Comparison of ENCODE assay signal across 14 cellular contexts in genomic region chr2:109124982-109125594, GRCh38. TPM values are rescaled to one million over a fixed set of nuclear protein-coding genes. Genes with fewer than 3 reads are reported as not detected.
DNase-seq lines count a peak whose midpoint lies in the region; ATAC-seq and TF ChIP-seq lines count a peak whose summit lies in the region.
"Had no signal": no experiment of that assay in that cellular context is flagged by ENCODE, and none has a peak within 500 bp of the region (broad histone marks: within the 10 kb centered on the region; RNA-seq: fewer than 3 reads in every experiment).

No MANE protein-coding gene starts in this region.

- no peak for ATAC-seq in activated CD8-positive, alpha-beta T cell treated with anti-CD3 and anti-CD28 coated beads for 36 hours
- ATAC-seq in activated CD8-positive, alpha-beta T cell treated with anti-CD3 and anti-CD28 coated beads, Interleukin-2, amount 10 ng/mL, durations not matched to agents 7 days and 5 days, result no peak
- ATAC-seq in sciatic nerve (no peak), HG03097 (IDR thresholded peaks at IDR 0.05; ENCODE audit: low FRiP score, unreplicated experiment) (no peak)
- ATAC-seq: naive thymus-derived CD8-positive, alpha-beta T cell; upper lobe of right lung had no signal

- H3K27ac Mint-ChIP-seq in activated CD8-positive, alpha-beta T cell treated with anti-CD3 and anti-CD28 coated beads for 36 hours, result no peak overlapping the region
- H3K27ac Mint-ChIP-seq in activated CD8-positive, alpha-beta T cell treated with anti-CD3 and anti-CD28 coated beads, Interleukin-2, amount 10 ng/mL, durations not matched to agents 7 days and 5 days, result no peak overlapping the region

- no peaks in the 10 kb centered on the region for H3K36me3 Mint-ChIP-seq in activated CD8-positive, alpha-beta T cell treated with anti-CD3 and anti-CD28 coated beads for 36 hours (ENCODE audit: low read depth)
- H3K36me3 Mint-ChIP-seq in activated CD8-positive, alpha-beta T cell treated with anti-CD3 and anti-CD28 coated beads, Interleukin-2, amount 10 ng/mL, durations not matched to agents 7 days and 5 days (ENCODE audit: low read depth), result no peaks in the 10 kb centered on the region
- H3K36me3 Mint-ChIP-seq: naive thymus-derived CD8-positive, alpha-beta T cell had no signal

- no peaks in the 10 kb centered on the region for H3K9me3 Mint-ChIP-seq in activated CD8-positive, alpha-beta T cell treated with anti-CD3 and anti-CD28 coated beads for 36 hours
- H3K9me3 Mint-ChIP-seq in activated CD8-positive, alpha-beta T cell treated with anti-CD3 and anti-CD28 coated beads, Interleukin-2, amount 10 ng/mL, durations not matched to agents 7 days and 5 days (ENCODE audit: insufficient read depth), result no peaks in the 10 kb centered on the region
- H3K9me3 Mint-ChIP-seq: naive thymus-derived CD8-positive, alpha-beta T cell had no signal

- POLR2A ChIA-PET in activated CD8-positive, alpha-beta T cell treated with anti-CD3 and anti-CD28 coated beads for 36 hours (lab: Charles Lee), result no interaction called here
- POLR2A ChIA-PET in activated CD8-positive, alpha-beta T cell treated with anti-CD3 and anti-CD28 coated beads, Interleukin-2, amount 10 ng/mL, durations not matched to agents 7 days and 5 days (lab: Charles Lee), result no interaction called here

- no peak overlapping the region for H3K4me3 Mint-ChIP-seq in activated CD8-positive, alpha-beta T cell treated with anti-CD3 and anti-CD28 coated beads for 36 hours
- no peak overlapping the region for H3K4me3 Mint-ChIP-seq in activated CD8-positive, alpha-beta T cell treated with anti-CD3 and anti-CD28 coated beads, Interleukin-2, amount 10 ng/mL, durations not matched to agents 7 days and 5 days

- peaks cover 27% of the 10 kb centered on the region for H3K4me1 Mint-ChIP-seq in activated CD8-positive, alpha-beta T cell treated with anti-CD3 and anti-CD28 coated beads for 36 hours (ENCODE audit: low read depth)
- H3K4me1 Mint-ChIP-seq in activated CD8-positive, alpha-beta T cell treated with anti-CD3 and anti-CD28 coated beads, Interleukin-2, amount 10 ng/mL, durations not matched to agents 7 days and 5 days (ENCODE audit: low read depth), result peaks cover 11% of the 10 kb centered on the region

- no peak for TF ChIP-seq CTCF in activated CD8-positive, alpha-beta T cell treated with anti-CD3 and anti-CD28 coated beads for 36 hours (IDR thresholded peaks at IDR 0.05)

- peak; percentile 22 for DNase-seq in activated CD8-positive, alpha-beta T cell treated with anti-CD3 and anti-CD28 coated beads for 36 hours
- no peak for DNase-seq in activated CD8-positive, alpha-beta T cell treated with anti-CD3 and anti-CD28 coated beads, Interleukin-2, amount 10 ng/mL, durations not matched to agents 7 days and 5 days
- DNase-seq in M059J (ENCODE audit: low read depth), result peak; percentile 44
- DNase-seq in astrocyte of the hippocampus (ENCODE audit: low read depth, low spot score), result peak; percentile 65
- DNase-seq in sciatic nerve (ENCODE audit: low spot score), result peak; percentile 66
- DNase-seq in germinal center (ENCODE audit: low spot score), result no peak
- no peak for DNase-seq in T-helper 9 cell
- DNase-seq: activated CD4-positive, CD25-positive, alpha-beta regulatory T cell treated with anti-CD3 and anti-CD28 coated beads, Interleukin-2, amount 50 U/mL, for 72 hours; activated effector memory CD4-positive, alpha-beta T cell treated with anti-CD3 and anti-CD28 coated beads, Interleukin-2, amount 50 U/mL, for 16 hours; naive thymus-derived CD8-positive, alpha-beta T cell; NCI-H2107; SIG-M5; upper lobe of right lung had no signal

- intact Hi-C loops in activated CD8-positive, alpha-beta T cell treated with anti-CD3 and anti-CD28 coated beads for 36 hours (cut with micrococcal nuclease), result no loop called here
- intact Hi-C loops in sciatic nerve (cut with DNase I), result loop anchor here (1.0 to 10.0 kb wide), 2 partner anchors 60 to 390 kb away; no protein-coding TSS in a partner anchor

- CTCF ChIA-PET in activated CD8-positive, alpha-beta T cell treated with anti-CD3 and anti-CD28 coated beads for 36 hours (lab: Charles Lee), result interaction anchor here (4.8 kb wide), 1 partner anchor 384 kb away, joined by 63 read pairs; no protein-coding TSS in a partner anchor
- CTCF ChIA-PET in activated CD8-positive, alpha-beta T cell treated with anti-CD3 and anti-CD28 coated beads, Interleukin-2, amount 10 ng/mL, durations not matched to agents 7 days and 5 days (lab: Charles Lee), result interaction anchor here (0.7 kb wide), 1 partner anchor 385 kb away, joined by 3 read pairs; no protein-coding TSS in a partner anchor

- H3K27me3 Mint-ChIP-seq in activated CD8-positive, alpha-beta T cell treated with anti-CD3 and anti-CD28 coated beads for 36 hours, result peaks cover 11% of the 10 kb centered on the region
- H3K27me3 Mint-ChIP-seq in activated CD8-positive, alpha-beta T cell treated with anti-CD3 and anti-CD28 coated beads, Interleukin-2, amount 10 ng/mL, durations not matched to agents 7 days and 5 days (ENCODE audit: low read depth), result peaks cover 17% of the 10 kb centered on the region

RNA-seq across cellular contexts. Expression of gene SH3RF3, which starts 3.9 kb away (rescaled TPM):
- total RNA-seq in activated CD8-positive, alpha-beta T cell treated with anti-CD3 and anti-CD28 coated beads for 36 hours, result 1 to 10 TPM; 1.9 to 2.3 TPM
- total RNA-seq in activated CD8-positive, alpha-beta T cell treated with anti-CD3 and anti-CD28 coated beads, Interleukin-2, amount 10 ng/mL, durations not matched to agents 7 days and 5 days, result under 1 TPM in 1 of 2 experiments, not detected in 1; 0.10 TPM
- 1.9 and 2.5 TPM in 2 replicates for total RNA-seq in M059J (2014; rRNA removed; shearing (Covaris generic))
- total RNA-seq in sciatic nerve, result 6.4 TPM

Comparison
In these comparisons a context has a peak if more than half of its experiments do, and no peak if none do; other contexts are left out.
1. DNase-seq: peak in activated CD8-positive, alpha-beta T cell treated with anti-CD3 and anti-CD28 coated beads for 36 hours (single experiment), M059J (single experiment), astrocyte of the hippocampus (single experiment) and sciatic nerve (single experiment); none in activated CD8-positive, alpha-beta T cell treated with anti-CD3 and anti-CD28 coated beads, Interleukin-2, amount 10 ng/mL, durations not matched to agents 7 days and 5 days (single experiment), germinal center (single experiment) and T-helper 9 cell (single experiment).